Comparison of ENCODE assay signal across 16 cellular contexts in the genomic region with DNA sequence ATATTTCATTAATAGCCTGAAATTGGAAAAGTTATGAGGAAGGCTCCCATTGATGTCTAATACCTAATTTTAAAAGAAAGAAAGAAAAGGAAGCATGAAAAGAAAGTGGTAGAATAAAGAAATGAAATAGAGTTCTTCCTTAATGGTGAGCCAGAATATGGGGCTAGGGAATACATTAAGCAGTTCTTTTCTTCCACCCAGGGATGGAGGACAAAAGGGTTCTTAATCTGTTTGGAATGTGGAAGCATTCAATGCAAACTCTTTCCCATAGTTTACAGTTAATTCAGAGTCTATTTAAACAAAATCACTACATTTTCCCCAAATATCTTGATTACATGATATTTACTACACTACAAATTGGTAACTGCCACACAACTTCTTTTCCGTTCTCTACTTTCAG.
"Had no signal": no experiment of that assay in that cellular context is flagged by ENCODE, and none has a peak within 500 bp of the region (broad histone marks: within the 10 kb centered on the region; RNA-seq: fewer than 3 reads in every experiment).

No MANE protein-coding gene starts in this region.

- H3K9me3 ChIP-seq: colonic mucosa, esophagus muscularis mucosa, gastroesophageal sphincter, heart left ventricle, left lung, lower lobe of right lung had no signal

- H3K79me2 ChIP-seq: hepatocyte had no signal

- H3K27me3 ChIP-seq: colonic mucosa, esophagus muscularis mucosa, foreskin keratinocyte, hepatocyte had no signal

- H3K27ac Mint-ChIP-seq: dendritic cell treated with granulocyte-macrophage colony-stimulating factor and Interleukin-4, amounts not matched to agents 40 ng/mL and 50 ng/mL, for 4 days had no signal

- H3K4me1 ChIP-seq: colonic mucosa, esophagus muscularis mucosa, foreskin keratinocyte, gastroesophageal sphincter, heart left ventricle, left lung, lower lobe of right lung had no signal

- ATAC-seq: foreskin keratinocyte, gastroesophageal sphincter, heart left ventricle, left cardiac atrium, left lung, left ventricle myocardium superior, lower lobe of right lung had no signal

- H3K27ac ChIP-seq: colonic mucosa, esophagus muscularis mucosa, foreskin keratinocyte, gastroesophageal sphincter, heart left ventricle, hepatocyte, left lung, lower lobe of right lung had no signal

- H3K4me2 ChIP-seq: hepatocyte had no signal

- H3K4me3 ChIP-seq: colonic mucosa, esophagus muscularis mucosa, gastroesophageal sphincter, heart left ventricle, hepatocyte, left lung, lower lobe of right lung had no signal

- H3K9me3 Mint-ChIP-seq: dendritic cell treated with granulocyte-macrophage colony-stimulating factor and Interleukin-4, amounts not matched to agents 40 ng/mL and 50 ng/mL, for 4 days had no signal

- DNase-seq: colonic mucosa; cortex of kidney; effector memory CD4-positive, alpha-beta T cell; foreskin keratinocyte; heart left ventricle; hypothalamus; left cardiac atrium; left lung; left ventricle myocardium superior; lower lobe of right lung; mesenchymal stem cell; midbrain had no signal

- H3K36me3 ChIP-seq: colonic mucosa, esophagus muscularis mucosa, gastroesophageal sphincter, heart left ventricle, left lung, lower lobe of right lung had no signal

- H3K4me3 Mint-ChIP-seq: dendritic cell treated with granulocyte-macrophage colony-stimulating factor and Interleukin-4, amounts not matched to agents 40 ng/mL and 50 ng/mL, for 4 days had no signal
